ENCODE assay signal across 14 cellular contexts in genomic region chr2:75130171-75130570, GRCh38.
A peak's percentile ranks its signal among the peaks of the same experiment; 100 is the strongest.
DNase-seq lines count a peak whose midpoint lies in the region; ATAC-seq and TF ChIP-seq lines count a peak whose summit lies in the region.
"Had no signal": no experiment of that assay in that cellular context is flagged by ENCODE, and none has a peak within 500 bp of the region (broad histone marks: within the 10 kb centered on the region; RNA-seq: fewer than 3 reads in every experiment).

No MANE protein-coding gene starts in this region.

- H3K4me3 Mint-ChIP-seq in T-helper 17 cell (no peak overlapping the region), progenitor cell of endocrine pancreas (ENCODE audit: low read depth) (no peak overlapping the region)
- H3K4me3 Mint-ChIP-seq in activated T-helper 17 cell treated with anti-CD3 and anti-CD28 coated beads, Interleukin-2, amount 50 U/mL, for 72 hours = no peak overlapping the region
- H3K4me3 Mint-ChIP-seq: activated B cell treated with CpG ODN at 0.5 μM for 24 hours; activated T-helper 1 cell treated with anti-CD3 and anti-CD28 coated beads, Interleukin-12 subunit alpha, Interleukin-12 subunit beta, Interleukin-2, Interleukin-4 antibody, amounts not matched to agents 30 ng/mL and 10 ng/mL and 1 ng/mL, durations not matched to agents 14 hours and 24 hours and 36 hours; nephron had no signal

- no peaks in the 10 kb centered on the region for H3K36me3 ChIP-seq in Karpas-422 (ENCODE audit: insufficient read depth, low read length)

- H3K9me3 ChIP-seq in Karpas-422 (ENCODE audit: low read length) (no peaks in the 10 kb centered on the region), T-helper 17 cell (ENCODE audit: control insufficient read depth, low read length, poor library complexity, severe bottlenecking) (no peaks in the 10 kb centered on the region)

- DNase-seq in NCI-H82 (lab: John Stamatoyannopoulos, UW) = peak; percentile 40
- DNase-seq in NCI-H82 treated with DMSO at 0.1 percent for 48 hours (lab: John Stamatoyannopoulos, UW; ENCODE audit: unreplicated experiment) = no peak
- peak; percentile 63 for DNase-seq in Karpas-422
- no peak for DNase-seq in T-helper 17 cell
- DNase-seq in progenitor cell of endocrine pancreas (ENCODE audit: low spot score, unreplicated experiment) = no peak
- DNase-seq in SKM-1 (lab: John Stamatoyannopoulos, UW; ENCODE audit: unreplicated experiment) = no peak
- DNase-seq: activated B cell treated with CpG ODN at 0.5 μM for 24 hours, caudate nucleus, islet precursor cell had no signal

- H3K4me3 ChIP-seq in Karpas-422 (ENCODE audit: low read length) = no peak overlapping the region
- H3K4me3 ChIP-seq: smooth muscle cell had no signal

- H3K9me2 ChIP-seq in Karpas-422 (replicated peaks; ENCODE audit: insufficient read depth, low read length) = no peaks in the 10 kb centered on the region

- peak; percentile 30 for TF ChIP-seq CTCF in progenitor cell of endocrine pancreas (IDR thresholded peaks at IDR 0.05; ENCODE audit: unreplicated experiment)

- ATAC-seq in T-helper 17 cell = no peak
- no peak for ATAC-seq in HG03108 (IDR thresholded peaks at IDR 0.05; ENCODE audit: unreplicated experiment)
- ATAC-seq in activated T-helper 17 cell treated with anti-CD3 and anti-CD28 coated beads, Interleukin-2, amount 50 U/mL, for 72 hours (replicated peaks) = no peak

- no peak overlapping the region for H2AFZ ChIP-seq in Karpas-422 (ENCODE audit: low read length)

- H3K4me1 Mint-ChIP-seq in T-helper 17 cell (no peaks in the 10 kb centered on the region), progenitor cell of endocrine pancreas (ENCODE audit: low read depth) (peaks cover 9% of the 10 kb centered on the region)
- no peaks in the 10 kb centered on the region for H3K4me1 Mint-ChIP-seq in activated T-helper 17 cell treated with anti-CD3 and anti-CD28 coated beads, Interleukin-2, amount 50 U/mL, for 72 hours
- H3K4me1 Mint-ChIP-seq: activated B cell treated with CpG ODN at 0.5 μM for 24 hours had no signal

- no peaks in the 10 kb centered on the region for H3K79me2 ChIP-seq in Karpas-422 (ENCODE audit: low read length)

- H3K9ac ChIP-seq in Karpas-422 (ENCODE audit: low read length) = no peak overlapping the region

- H3K27ac Mint-ChIP-seq in T-helper 17 cell (peak overlapping the region; percentile 2), progenitor cell of endocrine pancreas (no peak overlapping the region)
- H3K27ac Mint-ChIP-seq in activated T-helper 17 cell treated with anti-CD3 and anti-CD28 coated beads, Interleukin-2, amount 50 U/mL, for 72 hours = no peak overlapping the region
- H3K27ac Mint-ChIP-seq: activated B cell treated with CpG ODN at 0.5 μM for 24 hours; activated T-helper 1 cell treated with anti-CD3 and anti-CD28 coated beads, Interleukin-12 subunit alpha, Interleukin-12 subunit beta, Interleukin-2, Interleukin-4 antibody, amounts not matched to agents 30 ng/mL and 10 ng/mL and 1 ng/mL, durations not matched to agents 14 hours and 24 hours and 36 hours; nephron had no signal

- H3K27ac ChIP-seq in Karpas-422 (ENCODE audit: low read length) = no peak overlapping the region

- no peak overlapping the region for H3K4me2 ChIP-seq in Karpas-422 (ENCODE audit: low read depth, low read length, poor library complexity, severe bottlenecking)
- H3K4me2 ChIP-seq: smooth muscle cell had no signal

- 0 out of 2 replicates have a peak, but pooled peaks cover 3% of the 10 kb centered on the region for H3K4me1 ChIP-seq in Karpas-422 (ENCODE audit: low read length)

- H3K36me3 Mint-ChIP-seq in T-helper 17 cell (ENCODE audit: low read depth) (peaks cover 2% of the 10 kb centered on the region), progenitor cell of endocrine pancreas (ENCODE audit: insufficient read depth) (no peaks in the 10 kb centered on the region)
- H3K36me3 Mint-ChIP-seq in activated T-helper 17 cell treated with anti-CD3 and anti-CD28 coated beads, Interleukin-2, amount 50 U/mL, for 72 hours (ENCODE audit: low read depth) = no peaks in the 10 kb centered on the region

- H4K20me1 ChIP-seq in Karpas-422 (ENCODE audit: insufficient read depth, low read depth, low read length) = no peaks in the 10 kb centered on the region

- H3K27me3 Mint-ChIP-seq in T-helper 17 cell (peaks cover 7% of the 10 kb centered on the region), progenitor cell of endocrine pancreas (no peaks in the 10 kb centered on the region)
- no peaks in the 10 kb centered on the region for H3K27me3 Mint-ChIP-seq in activated T-helper 17 cell treated with anti-CD3 and anti-CD28 coated beads, Interleukin-2, amount 50 U/mL, for 72 hours
- H3K27me3 Mint-ChIP-seq: activated B cell treated with CpG ODN at 0.5 μM for 24 hours had no signal

- H3K9me3 Mint-ChIP-seq in progenitor cell of endocrine pancreas (ENCODE audit: low read depth) = peaks cover 9% of the 10 kb centered on the region
- H3K9me3 Mint-ChIP-seq in activated T-helper 17 cell treated with anti-CD3 and anti-CD28 coated beads, Interleukin-2, amount 50 U/mL, for 72 hours = no peaks in the 10 kb centered on the region
- H3K9me3 Mint-ChIP-seq: activated B cell treated with CpG ODN at 0.5 μM for 24 hours; activated T-helper 1 cell treated with anti-CD3 and anti-CD28 coated beads, Interleukin-12 subunit alpha, Interleukin-12 subunit beta, Interleukin-2, Interleukin-4 antibody, amounts not matched to agents 30 ng/mL and 10 ng/mL and 1 ng/mL, durations not matched to agents 14 hours and 24 hours and 36 hours had no signal

- no peaks in the 10 kb centered on the region; the same call in 1 of the 2 replicates for H3K27me3 ChIP-seq in Karpas-422 (ENCODE audit: low read length)

Comparison
In these comparisons a context has a peak if more than half of its experiments do, and no peak if none do; other contexts are left out.
1. DNase-seq: peak in NCI-H82 (single experiment) and Karpas-422 (single experiment); none in NCI-H82 treated with DMSO at 0.1 percent for 48 hours (single experiment), T-helper 17 cell (0 of 3), progenitor cell of endocrine pancreas (single experiment) and SKM-1 (single experiment).